Comparison of ENCODE assay signal across 13 cellular contexts in the genomic region with DNA sequence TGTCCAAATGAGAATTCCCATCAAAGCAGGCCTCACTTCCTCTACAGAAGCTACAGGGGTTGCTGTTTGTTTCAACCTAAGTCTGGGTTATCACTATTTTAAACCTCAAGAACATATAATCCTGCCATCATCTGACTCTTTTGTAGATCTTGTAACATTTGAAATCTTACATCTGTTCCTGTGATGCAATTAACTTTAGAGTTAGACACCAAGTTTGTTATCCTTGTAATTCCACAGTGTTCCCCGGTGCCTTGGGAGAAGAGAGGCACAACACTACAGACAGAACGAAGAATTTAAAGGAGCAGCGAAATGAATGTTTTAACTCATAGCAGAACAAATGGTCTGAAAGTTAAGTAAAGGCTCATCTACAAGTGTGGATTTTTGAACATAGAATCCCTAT.
"Had no signal": no experiment of that assay in that cellular context is flagged by ENCODE, and none has a peak within 500 bp of the region (broad histone marks: within the 10 kb centered on the region; RNA-seq: fewer than 3 reads in every experiment).

No MANE protein-coding gene starts in this region.

- H3K27me3 Mint-ChIP-seq: naive thymus-derived CD8-positive, alpha-beta T cell had no signal

- H3K4me3 ChIP-seq: mucosa of descending colon, transverse colon had no signal

- DNase-seq: activated CD4-positive, alpha-beta T cell treated with anti-CD3 and anti-CD28 coated beads, Interleukin-2, amount 50 U/mL, for 4 hours; activated CD4-positive, CD25-positive, alpha-beta regulatory T cell treated with anti-CD3 and anti-CD28 coated beads, Interleukin-2, amount 50 U/mL, for 72 hours; activated naive CD4-positive, alpha-beta T cell treated with Interleukin-2 at 50 U/mL for 16 hours; activated T-cell treated with anti-CD3 and anti-CD28 coated beads for 4 hours; foreskin melanocyte; head of caudate nucleus; mucosa of descending colon; naive thymus-derived CD8-positive, alpha-beta T cell; small intestine; stimulated activated CD4-positive, alpha-beta T cell treated with anti-CD3 and anti-CD28 coated beads, Interleukin-4, amount 100 ng/mL, for 24 hours; stimulated activated naive CD4-positive, alpha-beta T cell; transverse colon had no signal

- H3K4me3 Mint-ChIP-seq: naive thymus-derived CD8-positive, alpha-beta T cell had no signal

- ATAC-seq: left lobe of liver; mucosa of descending colon; naive thymus-derived CD8-positive, alpha-beta T cell had no signal

- H3K36me3 ChIP-seq: transverse colon had no signal

- H3K27ac Mint-ChIP-seq: naive thymus-derived CD8-positive, alpha-beta T cell had no signal

- H3K9me3 ChIP-seq: mucosa of descending colon, transverse colon had no signal

- H3K27me3 ChIP-seq: transverse colon had no signal
